Comparison of ENCODE assay signal across 19 cellular contexts in genomic region chr5:22708770-22709328, GRCh38.
"Had no signal": no experiment of that assay in that cellular context is flagged by ENCODE, and none has a peak within 500 bp of the region (broad histone marks: within the 10 kb centered on the region; RNA-seq: fewer than 3 reads in every experiment).

No MANE protein-coding gene starts in this region.

- H3K9me3 ChIP-seq: body of pancreas, mucosa of descending colon, suprapubic skin, upper lobe of right lung had no signal

- H3K36me3 Mint-ChIP-seq: activated CD4-positive, alpha-beta memory T cell treated with anti-CD3 and anti-CD28 coated beads for 36 hours; activated naive CD4-positive, alpha-beta T cell treated with anti-CD3 and anti-CD28 coated beads, Interleukin-2, amount 50 U/mL, for 72 hours; natural killer cell had no signal

- H3K4me3 ChIP-seq: body of pancreas, mucosa of descending colon, suprapubic skin, upper lobe of right lung had no signal

- H3K4me3 Mint-ChIP-seq: activated CD4-positive, alpha-beta memory T cell treated with anti-CD3 and anti-CD28 coated beads for 36 hours; activated T-cell treated with anti-CD3 and anti-CD28 coated beads, Interleukin-2, amount 50 U/mL, for 4 hours; central memory CD8-positive, alpha-beta T cell; natural killer cell had no signal

- ATAC-seq: activated naive CD4-positive, alpha-beta T cell treated with anti-CD3 and anti-CD28 coated beads, Interleukin-2, amount 50 U/mL, for 72 hours; activated T-cell treated with anti-CD3 and anti-CD28 coated beads, Interleukin-2, amount 50 U/mL, for 4 hours; body of pancreas; left lobe of liver; mucosa of descending colon; natural killer cell; upper lobe of right lung had no signal

- H3K4me1 ChIP-seq: body of pancreas, suprapubic skin, upper lobe of right lung had no signal

- H3K27me3 ChIP-seq: body of pancreas, suprapubic skin, upper lobe of right lung had no signal

- FAIRE-seq: islet of Langerhans had no signal

- H3K36me3 ChIP-seq: suprapubic skin, upper lobe of right lung had no signal

- H3K27ac ChIP-seq: body of pancreas, suprapubic skin, upper lobe of right lung had no signal

- DNase-seq: activated CD4-positive, alpha-beta memory T cell treated with anti-CD3 and anti-CD28 coated beads for 36 hours; activated effector memory CD4-positive, alpha-beta T cell treated with anti-CD3 and anti-CD28 coated beads, Interleukin-2, amount 50 U/mL, for 16 hours; activated T-cell treated with anti-CD3 and anti-CD28 coated beads, Interleukin-2, amount 50 U/mL, for 4 hours; amniotic stem cell; body of pancreas; cortex of kidney; effector memory CD4-positive, alpha-beta T cell; erythroblast; mammary epithelial cell; mucosa of descending colon; natural killer cell; stimulated activated CD4-positive, alpha-beta T cell treated with anti-CD3 and anti-CD28 coated beads, Interleukin-12 subunit alpha, Interleukin-12 subunit beta, amount 100 ng/mL, for 4 hours; stimulated activated naive CD4-positive, alpha-beta T cell treated with Interleukin-2 at 50 U/mL for 16 hours; upper lobe of right lung had no signal

- H3K4me1 Mint-ChIP-seq: central memory CD8-positive, alpha-beta T cell; natural killer cell had no signal

- H3K27ac Mint-ChIP-seq: activated CD4-positive, alpha-beta memory T cell treated with anti-CD3 and anti-CD28 coated beads for 36 hours; activated naive CD4-positive, alpha-beta T cell treated with anti-CD3 and anti-CD28 coated beads, Interleukin-2, amount 50 U/mL, for 72 hours; natural killer cell had no signal

- H3K27me3 Mint-ChIP-seq: activated CD4-positive, alpha-beta memory T cell treated with anti-CD3 and anti-CD28 coated beads for 36 hours; central memory CD8-positive, alpha-beta T cell had no signal
